ENCODE assay signal across 9 cellular contexts in genomic region chr20:58623579-58624473, GRCh38. TPM values are rescaled to one million over a fixed set of nuclear protein-coding genes. Genes with fewer than 3 reads are reported as not detected.
DNase-seq lines count a peak whose midpoint lies in the region; ATAC-seq, FAIRE-seq and TF ChIP-seq lines count a peak whose summit lies in the region.
"Had no signal": no experiment of that assay in that cellular context is flagged by ENCODE, and none has a peak within 500 bp of the region (broad histone marks: within the 10 kb centered on the region; RNA-seq: fewer than 3 reads in every experiment).

No MANE protein-coding gene starts in this region.

- H3K9ac ChIP-seq in fibroblast of lung (ENCODE audit: insufficient read depth, low read length) = no peak overlapping the region
- H3K9ac ChIP-seq in trophoblast cell (ENCODE audit: low read length) = no peak overlapping the region
- H3K9ac ChIP-seq in Karpas-422 (ENCODE audit: low read length) = no peak overlapping the region

- H4K8ac ChIP-seq in trophoblast cell (ENCODE audit: low read depth, low read length) = peak overlapping the region; percentile 66

- H3K36me3 ChIP-seq in fibroblast of lung (ENCODE audit: control insufficient read depth, insufficient read depth, low read length) (no peaks in the 10 kb centered on the region), trophoblast cell (ENCODE audit: control insufficient read depth in 1 of 2, insufficient read depth in 2 of 2, low read length in 2 of 2) (peaks cover 0 to 5% of the 10 kb centered on the region in 2 experiments), Karpas-422 (ENCODE audit: insufficient read depth, low read length) (no peaks in the 10 kb centered on the region)

- peak overlapping the region; percentile 98 for H4K91ac ChIP-seq in trophoblast cell (ENCODE audit: low read depth, low read length)

- H3K18ac ChIP-seq in trophoblast cell (ENCODE audit: low read length) = peak overlapping the region; percentile 61

- H3K23ac ChIP-seq in trophoblast cell (ENCODE audit: low read length) = peak overlapping the region; percentile 4

- WGBS in trophoblast cell (ENCODE audit: extremely low coverage, insufficient coverage, insufficient read length) = no CpG with 5 or more reads among the region's 29 CpGs

- no peak for ATAC-seq in GM21515 (IDR thresholded peaks at IDR 0.05; ENCODE audit: unreplicated experiment)

- no peaks in the 10 kb centered on the region for H3K9me2 ChIP-seq in Karpas-422 (replicated peaks; ENCODE audit: insufficient read depth, low read length)

- peak overlapping the region; percentile 60 for H2AK5ac ChIP-seq in trophoblast cell (ENCODE audit: low read length)

- DNase-seq in GM04503 (ENCODE audit: low read depth) = peak; percentile 57
- DNase-seq in RCC 7860 (ENCODE audit: low spot score) = peak; percentile 96
- peak; percentile 90 to 98 for DNase-seq in fibroblast of lung (ENCODE audit: low read depth in 2 of 2)
- peak; percentile 83 to 87 for DNase-seq in trophoblast cell
- DNase-seq in stimulated activated CD4-positive, alpha-beta T cell treated with anti-CD3 and anti-CD28 coated beads, Interleukin-2, amount 100 ng/mL, for 24 hours = no peak
- no peak for DNase-seq in Karpas-422
- no peak for DNase-seq in midbrain (lab: John Stamatoyannopoulos, UW)
- DNase-seq: NCI-H526 treated with DMSO at 0.1 percent for 48 hours had no signal

- peak overlapping the region; percentile 56 for H3K4ac ChIP-seq in trophoblast cell (ENCODE audit: low read depth, low read length)

- peak overlapping the region; percentile 3 for H4K12ac ChIP-seq in trophoblast cell (ENCODE audit: low read depth, low read length)

- H3K4me1 ChIP-seq in fibroblast of lung (ENCODE audit: control insufficient read depth, extremely low read depth, insufficient read depth, low read length) = peaks cover 9% of the 10 kb centered on the region
- peaks cover 20 to 25% of the 10 kb centered on the region in 2 experiments for H3K4me1 ChIP-seq in trophoblast cell (ENCODE audit: control insufficient read depth in 1 of 2, insufficient read depth in 2 of 2, low read length in 2 of 2)
- H3K4me1 ChIP-seq in Karpas-422 (ENCODE audit: low read length) = no peaks in the 10 kb centered on the region

- FAIRE-seq in RCC 7860 (lab: Jason Lieb, UNC) = peak; percentile 93

- peaks cover 20% of the 10 kb centered on the region for H3K79me1 ChIP-seq in trophoblast cell (ENCODE audit: low read length)

- H4K20me1 ChIP-seq in fibroblast of lung (ENCODE audit: control insufficient read depth, extremely low read depth, insufficient read depth, low read length) (no peaks in the 10 kb centered on the region), Karpas-422 (ENCODE audit: insufficient read depth, low read depth, low read length) (peaks cover 3% of the 10 kb centered on the region; the same call in 1 of the 2 replicates)

- H2AFZ ChIP-seq in fibroblast of lung (ENCODE audit: low read length) (no peak overlapping the region), trophoblast cell (ENCODE audit: insufficient read depth, low read length, poor library complexity) (no peak overlapping the region), Karpas-422 (ENCODE audit: low read length) (no peak overlapping the region)

- H2BK12ac ChIP-seq in trophoblast cell (ENCODE audit: low read length) = peak overlapping the region; percentile 93

- H3K14ac ChIP-seq in trophoblast cell (ENCODE audit: low read length) = peak overlapping the region; percentile 69

- no peaks in the 10 kb centered on the region for H3K27me3 ChIP-seq in fibroblast of lung (ENCODE audit: control insufficient read depth, insufficient read depth, low read length)
- H3K27me3 ChIP-seq in trophoblast cell (ENCODE audit: insufficient read depth, low read length) = no peaks in the 10 kb centered on the region
- no peaks in the 10 kb centered on the region for H3K27me3 ChIP-seq in Karpas-422 (ENCODE audit: low read length)

- H3K4me3 ChIP-seq in fibroblast of lung (replicated peaks in 1 of 4; ENCODE audit: control extremely low read depth in 1 of 4, insufficient read depth in 1 of 4, low read depth in 3 of 4, low read length in 4 of 4) = no peak overlapping the region
- peak overlapping the region; percentile 4 for H3K4me3 ChIP-seq in trophoblast cell (ENCODE audit: low read depth, low read length)
- H3K4me3 ChIP-seq in Karpas-422 (ENCODE audit: low read length) = no peak overlapping the region

- H2BK120ac ChIP-seq in trophoblast cell (ENCODE audit: insufficient read depth, low read length, poor library complexity) = peak overlapping the region; percentile 95

- H3K4me2 ChIP-seq in fibroblast of lung (ENCODE audit: extremely low read depth, insufficient read depth, low read length) (peak overlapping the region; percentile 40), trophoblast cell (ENCODE audit: low read length) (peak overlapping the region; percentile 20), Karpas-422 (ENCODE audit: low read depth, low read length, poor library complexity, severe bottlenecking) (no peak overlapping the region)

- H3K27ac ChIP-seq in fibroblast of lung (ENCODE audit: insufficient read depth, low read length) (peak overlapping the region; percentile 26), trophoblast cell (ENCODE audit: low read depth, low read length) (peak overlapping the region; percentile 75), Karpas-422 (ENCODE audit: low read length) (no peak overlapping the region)

- peak overlapping the region; percentile 95 for H2BK5ac ChIP-seq in trophoblast cell (ENCODE audit: low read depth, low read length, poor library complexity)

- H3K9me3 ChIP-seq in fibroblast of lung (ENCODE audit: control insufficient read depth, insufficient read depth, low read depth, low read length) = no peaks in the 10 kb centered on the region
- peaks cover 16% of the 10 kb centered on the region for H3K9me3 ChIP-seq in trophoblast cell (ENCODE audit: insufficient read depth, low read depth, low read length)
- no peaks in the 10 kb centered on the region for H3K9me3 ChIP-seq in Karpas-422 (ENCODE audit: low read length)

- H3K79me2 ChIP-seq in fibroblast of lung (ENCODE audit: control insufficient read depth, insufficient read depth, low read length) = no peaks in the 10 kb centered on the region
- peaks cover 2% of the 10 kb centered on the region for H3K79me2 ChIP-seq in trophoblast cell (ENCODE audit: control insufficient read depth, insufficient read depth, low read length, poor library complexity)
- H3K79me2 ChIP-seq in Karpas-422 (ENCODE audit: low read length) = no peaks in the 10 kb centered on the region

- no peak for TF ChIP-seq CTCF in fibroblast of lung (conservative IDR thresholded peaks at IDR 0.05 in 1 of 2, IDR thresholded peaks at IDR 0.05 in 1 of 2; ENCODE audit: low read depth in 1 of 2, low read length in 2 of 2)

RNA-seq across cellular contexts. Expression of gene STX16, which starts 27.3 kb away (rescaled TPM):
- 46.0 and 64.9 TPM in 2 replicates for total RNA-seq in fibroblast of lung
- 35.1 and 39.3 TPM in 2 replicates for polyA plus RNA-seq in fibroblast of lung
- polyA plus RNA-seq in fibroblast of lung (2012) = 25.1 and 26.9 TPM in 2 replicates
- 7.7 and 32.4 TPM in 2 replicates for polyA minus RNA-seq in fibroblast of lung (ENCODE audit: low replicate concordance)
- polyA plus RNA-seq in trophoblast cell (2013) = 26.9 and 28.5 TPM in 2 replicates
- 58.3 and 71.9 TPM in 2 replicates for total RNA-seq in Karpas-422 (2014; rRNA removed; shearing (Covaris generic); ENCODE audit: low replicate concordance)

Comparison
In these comparisons a context has a peak if more than half of its experiments do, and no peak if none do; other contexts are left out.
1. DNase-seq: peak in GM04503 (single experiment), RCC 7860 (single experiment), fibroblast of lung (2 of 2) and trophoblast cell (2 of 2); none in stimulated activated CD4-positive, alpha-beta T cell treated with anti-CD3 and anti-CD28 coated beads, Interleukin-2, amount 100 ng/mL, for 24 hours (0 of 2), Karpas-422 (single experiment) and midbrain (single experiment).